1 cellular context compared by ENCODE assay signal in genomic region chr19:49662011-49662410, GRCh38.
TF ChIP-seq lines count a peak whose summit lies in the region.

No MANE protein-coding gene starts in this region.

TF ChIP-seq in HepG2, 621 proteins besides CTCF, POLR2A, EP300 and RAD21:
- TF ChIP-seq ZNF143 (CRISPR knock-in tag; IDR thresholded peaks at IDR 0.05) (no peak), ZNF841 (CRISPR knock-in tag; IDR thresholded peaks at IDR 0.05; ENCODE audit: borderline replicate concordance) (no peak), NFYC (CRISPR knock-in tag; IDR thresholded peaks at IDR 0.05) (no peak), ZNF850 (CRISPR knock-in tag; conservative IDR thresholded peaks at IDR 0.05) (no peak), ZFP36L2 (CRISPR knock-in tag; IDR thresholded peaks at IDR 0.05) (no peak), RBFOX2 (IDR thresholded peaks at IDR 0.05; ENCODE audit: low read depth, low read length) (peak; percentile 62), ZNF598 (CRISPR knock-in tag; IDR thresholded peaks at IDR 0.05; ENCODE audit: borderline replicate concordance) (no peak), ZNF530 (CRISPR knock-in tag; IDR thresholded peaks at IDR 0.05; ENCODE audit: low read depth) (no peak), KAT8 (CRISPR knock-in tag; IDR thresholded peaks at IDR 0.05) (no peak), ZNF264 (CRISPR knock-in tag; IDR thresholded peaks at IDR 0.05) (no peak), SMC3 (IDR thresholded peaks at IDR 0.05; ENCODE audit: low read length) (no peak), TEAD2 (CRISPR knock-in tag; IDR thresholded peaks at IDR 0.05) (no peak), AGO2 (optimal IDR thresholded peaks at IDR 0.05; ENCODE audit: low read depth, low read length) (peak; percentile 86)
